In genomic region chr15:90394702-90395442, GRCh38 we compare ENCODE assay signal across 14 cellular contexts.
DNase-seq lines count a peak whose midpoint lies in the region; ATAC-seq and TF ChIP-seq lines count a peak whose summit lies in the region.
"Had no signal": no experiment of that assay in that cellular context is flagged by ENCODE, and none has a peak within 500 bp of the region (broad histone marks: within the 10 kb centered on the region; RNA-seq: fewer than 3 reads in every experiment).

No MANE protein-coding gene starts in this region.

- DNase-seq in stimulated activated naive CD8-positive, alpha-beta T cell treated with anti-CD3 and anti-CD28 coated beads, Interleukin-15, Interleukin-2, amounts not matched to agents 100 U/mL and 50 U/mL, for 24 hours, result no peak
- DNase-seq in central memory CD4-positive, alpha-beta T cell, result no peak
- DNase-seq in stimulated activated CD4-positive, alpha-beta T cell treated with anti-CD3 and anti-CD28 coated beads, Interleukin-4, amount 100 ng/mL, for 4 hours, result no peak
- no peak for DNase-seq in stimulated activated CD4-positive, alpha-beta T cell treated with anti-CD3 and anti-CD28 coated beads, Interleukin-2, amount 100 ng/mL, for 48 hours
- DNase-seq: activated CD4-positive, alpha-beta T cell treated with anti-CD3 and anti-CD28 coated beads for 4 hours; amniotic stem cell; BE2C; erythroblast; NCI-H510A had no signal

- no peak for TF ChIP-seq CTCF in neutrophil (IDR thresholded peaks at IDR 0.05)

- no peaks in the 10 kb centered on the region for H3K27me3 Mint-ChIP-seq in stimulated activated naive CD8-positive, alpha-beta T cell treated with anti-CD3 and anti-CD28 coated beads, Interleukin-15, Interleukin-2, amounts not matched to agents 100 ng/mL and 50 ng/mL, for 24 hours
- no peaks in the 10 kb centered on the region for H3K27me3 Mint-ChIP-seq in dendritic cell treated with granulocyte-macrophage colony-stimulating factor and Interleukin-4, amounts not matched to agents 40 ng/mL and 50 ng/mL, for 4 days

- no peak for ATAC-seq in stimulated activated naive CD8-positive, alpha-beta T cell treated with anti-CD3 and anti-CD28 coated beads, Interleukin-15, Interleukin-2, amounts not matched to agents 100 U/mL and 50 U/mL, for 24 hours
- ATAC-seq in GM21825 (IDR thresholded peaks at IDR 0.05; ENCODE audit: unreplicated experiment), result no peak

- peak overlapping the region; percentile 12 for H3K27ac Mint-ChIP-seq in stimulated activated naive CD8-positive, alpha-beta T cell treated with anti-CD3 and anti-CD28 coated beads, Interleukin-15, Interleukin-2, amounts not matched to agents 100 ng/mL and 50 ng/mL, for 24 hours
- H3K27ac Mint-ChIP-seq in dendritic cell treated with granulocyte-macrophage colony-stimulating factor and Interleukin-4, amounts not matched to agents 40 ng/mL and 50 ng/mL, for 4 days, result peak overlapping the region; percentile 67

- intact Hi-C loops in dendritic cell treated with granulocyte-macrophage colony-stimulating factor and Interleukin-4, amounts not matched to agents 40 ng/mL and 50 ng/mL, for 4 days (cut with micrococcal nuclease), result no loop called here

- no peaks in the 10 kb centered on the region for H3K27me3 ChIP-seq in neutrophil
- H3K27me3 ChIP-seq: BE2C, SJCRH30 had no signal

- peaks cover 78% of the 10 kb centered on the region for H3K4me1 Mint-ChIP-seq in stimulated activated naive CD8-positive, alpha-beta T cell treated with anti-CD3 and anti-CD28 coated beads, Interleukin-15, Interleukin-2, amounts not matched to agents 100 ng/mL and 50 ng/mL, for 24 hours (ENCODE audit: low read depth)
- H3K4me1 Mint-ChIP-seq in dendritic cell treated with granulocyte-macrophage colony-stimulating factor and Interleukin-4, amounts not matched to agents 40 ng/mL and 50 ng/mL, for 4 days (ENCODE audit: low read depth), result peaks cover 74% of the 10 kb centered on the region

- no peaks in the 10 kb centered on the region for H3K9me3 ChIP-seq in neutrophil
- H3K9me3 ChIP-seq: BE2C, SJCRH30 had no signal

- no peak overlapping the region for H3K4me3 Mint-ChIP-seq in stimulated activated naive CD8-positive, alpha-beta T cell treated with anti-CD3 and anti-CD28 coated beads, Interleukin-15, Interleukin-2, amounts not matched to agents 100 ng/mL and 50 ng/mL, for 24 hours
- peak overlapping the region; percentile 14 for H3K4me3 Mint-ChIP-seq in dendritic cell treated with granulocyte-macrophage colony-stimulating factor and Interleukin-4, amounts not matched to agents 40 ng/mL and 50 ng/mL, for 4 days

- H3K36me3 ChIP-seq in neutrophil, result peaks cover 39% of the 10 kb centered on the region

- H3K4me3 ChIP-seq in neutrophil (ENCODE audit: low read depth in 1 of 2, low read length in 1 of 2), result no peak overlapping the region
- H3K4me3 ChIP-seq: SJCRH30 had no signal

- H3K9me3 Mint-ChIP-seq in stimulated activated naive CD8-positive, alpha-beta T cell treated with anti-CD3 and anti-CD28 coated beads, Interleukin-15, Interleukin-2, amounts not matched to agents 100 ng/mL and 50 ng/mL, for 24 hours, result no peaks in the 10 kb centered on the region
- no peaks in the 10 kb centered on the region for H3K9me3 Mint-ChIP-seq in dendritic cell treated with granulocyte-macrophage colony-stimulating factor and Interleukin-4, amounts not matched to agents 40 ng/mL and 50 ng/mL, for 4 days

- peak overlapping the region; percentile 61 for H3K27ac ChIP-seq in neutrophil
- H3K27ac ChIP-seq: SJCRH30 had no signal

- peaks cover 54% of the 10 kb centered on the region for H3K36me3 Mint-ChIP-seq in stimulated activated naive CD8-positive, alpha-beta T cell treated with anti-CD3 and anti-CD28 coated beads, Interleukin-15, Interleukin-2, amounts not matched to agents 100 ng/mL and 50 ng/mL, for 24 hours (ENCODE audit: low read depth)
- H3K36me3 Mint-ChIP-seq in dendritic cell treated with granulocyte-macrophage colony-stimulating factor and Interleukin-4, amounts not matched to agents 40 ng/mL and 50 ng/mL, for 4 days (ENCODE audit: low read depth), result peaks cover 84% of the 10 kb centered on the region

- peaks cover 68 to 80% of the 10 kb centered on the region in 2 experiments for H3K4me1 ChIP-seq in neutrophil (ENCODE audit: control insufficient read depth in 1 of 2, insufficient read depth in 1 of 2, low read depth in 1 of 2, low read length in 1 of 2)
- H3K4me1 ChIP-seq: BE2C had no signal
